In genomic region chr1:242017580-242018233, GRCh38 we compare ENCODE assay signal across 9 cellular contexts. TPM values are rescaled to one million over a fixed set of nuclear protein-coding genes. Genes with fewer than 3 reads are reported as not detected.
DNase-seq lines count a peak whose midpoint lies in the region; ATAC-seq and TF ChIP-seq lines count a peak whose summit lies in the region.
"Had no signal": no experiment of that assay in that cellular context is flagged by ENCODE, and none has a peak within 500 bp of the region (broad histone marks: within the 10 kb centered on the region; RNA-seq: fewer than 3 reads in every experiment).

No MANE protein-coding gene starts in this region.

- no peak for TF ChIP-seq POLR2A in ovary (IDR thresholded peaks at IDR 0.05)

- POLR2A ChIA-PET in BJ (lab: Charles Lee), result no interaction called here

- no peaks in the 10 kb centered on the region for H3K4me1 ChIP-seq in ovary (ENCODE audit: insufficient read depth)
- H3K4me1 ChIP-seq: SJSA1 had no signal

- TF ChIP-seq CTCF in BJ (IDR thresholded peaks at IDR 0.05; ENCODE audit: insufficient read depth, low read depth, low read length) (peak; percentile 76), fibroblast of the aortic adventitia (IDR thresholded peaks at IDR 0.05; ENCODE audit: insufficient read depth, low read length) (peak; percentile 83), ovary (IDR thresholded peaks at IDR 0.05) (peak in 2 of 3 donors; percentile 43 to 64)

- no peak overlapping the region for H3K27ac ChIP-seq in ovary
- H3K27ac ChIP-seq: SJSA1 had no signal

- H3K9me3 ChIP-seq in ovary, result no peaks in the 10 kb centered on the region
- H3K9me3 ChIP-seq: SJSA1 had no signal

- H3K36me3 ChIP-seq in BJ (ENCODE audit: control insufficient read depth, insufficient read depth, low read length) (no peaks in the 10 kb centered on the region), ovary (no peaks in the 10 kb centered on the region)
- H3K36me3 ChIP-seq: SJSA1 had no signal

- no peak for TF ChIP-seq EP300 in ovary (IDR thresholded peaks at IDR 0.05)

- 38 to 39% (median 39%) methylated on average over 10 of the region's 10 CpGs for WGBS in ovary, 3 donors

- CTCF ChIA-PET in BJ (lab: Yijun Ruan, JAX), result interaction anchor here (0.7 to 2.3 kb wide), 5 partner anchors 17 to 477 kb away, joined by 3 to 12 read pairs (median 4); no protein-coding TSS in a partner anchor

- H3K27me3 ChIP-seq in BJ (ENCODE audit: control insufficient read depth, insufficient read depth, low read length), result no peaks in the 10 kb centered on the region
- no peaks in the 10 kb centered on the region for H3K27me3 ChIP-seq in ovary
- H3K27me3 ChIP-seq: SJSA1 had no signal

- no peak for DNase-seq in BJ (ENCODE audit: low read depth)
- DNase-seq in NCI-H2171 (lab: John Stamatoyannopoulos, UW), result peak; percentile 1
- DNase-seq in activated CD4-positive, alpha-beta T cell treated with anti-CD3 and anti-CD28 coated beads for 48 hours, result peak; percentile 48
- DNase-seq in fibroblast of the aortic adventitia (ENCODE audit: low read depth), result peak; percentile 61
- DNase-seq in ovary, result peak; percentile 21 to 58 (median 42)
- no peak for DNase-seq in ureter (ENCODE audit: low spot score)

- ATAC-seq in GM18508 (IDR thresholded peaks at IDR 0.05; ENCODE audit: insufficient read depth, unreplicated experiment), result peak; percentile 59
- ATAC-seq in HG02970 (IDR thresholded peaks at IDR 0.05; ENCODE audit: low FRiP score, unreplicated experiment), result peak; percentile 75

- intact Hi-C loops in ovary (cut with DNase I), result no loop called here

- no peak overlapping the region for H3K4me3 ChIP-seq in BJ (ENCODE audit: low read depth, low read length)
- no peak overlapping the region for H3K4me3 ChIP-seq in fibroblast of the aortic adventitia (ENCODE audit: low read depth, low read length)
- H3K4me3 ChIP-seq in ovary, result no peak overlapping the region
- H3K4me3 ChIP-seq: SJSA1 had no signal

RNA-seq across cellular contexts. Expression of gene MAP1LC3C, which starts 18.8 kb away (rescaled TPM):
- 0.10 and 0.23 TPM in 2 replicates for polyA plus RNA-seq in BJ (2011; rRNA removed)
- 0.14 TPM in 1 of 2 replicates, not detected in the other for polyA minus RNA-seq in BJ (2011; rRNA and poly(A)+ RNA removed)
- 0.09 TPM in 1 of 2 replicates, not detected in the other for total RNA-seq in fibroblast of the aortic adventitia (ENCODE audit: low replicate concordance)
- total RNA-seq in ovary, result 1 to 10 TPM in 6 of 7 donors, under 1 TPM in 1; 0.67 to 6.1 (median 1.8) TPM
- polyA plus RNA-seq in ovary, result 1 to 10 TPM; 2.0 to 4.3 TPM
- not detected for total RNA-seq in ureter
- total RNA-seq: SJSA1 had no signal

Comparison
In these comparisons a context has a peak if more than half of its experiments do, and no peak if none do; other contexts are left out.
1. DNase-seq: peak in NCI-H2171 (single experiment), activated CD4-positive, alpha-beta T cell treated with anti-CD3 and anti-CD28 coated beads for 48 hours (single experiment), fibroblast of the aortic adventitia (single experiment) and ovary (5 of 5); none in BJ (single experiment) and ureter (single experiment).
2. Peak in every context shown above with its lines, with median percentiles within 50 percentile points of each other: CTCF ChIP-seq.